Comparison of ENCODE assay signal across 8 cellular contexts in the genomic region with DNA sequence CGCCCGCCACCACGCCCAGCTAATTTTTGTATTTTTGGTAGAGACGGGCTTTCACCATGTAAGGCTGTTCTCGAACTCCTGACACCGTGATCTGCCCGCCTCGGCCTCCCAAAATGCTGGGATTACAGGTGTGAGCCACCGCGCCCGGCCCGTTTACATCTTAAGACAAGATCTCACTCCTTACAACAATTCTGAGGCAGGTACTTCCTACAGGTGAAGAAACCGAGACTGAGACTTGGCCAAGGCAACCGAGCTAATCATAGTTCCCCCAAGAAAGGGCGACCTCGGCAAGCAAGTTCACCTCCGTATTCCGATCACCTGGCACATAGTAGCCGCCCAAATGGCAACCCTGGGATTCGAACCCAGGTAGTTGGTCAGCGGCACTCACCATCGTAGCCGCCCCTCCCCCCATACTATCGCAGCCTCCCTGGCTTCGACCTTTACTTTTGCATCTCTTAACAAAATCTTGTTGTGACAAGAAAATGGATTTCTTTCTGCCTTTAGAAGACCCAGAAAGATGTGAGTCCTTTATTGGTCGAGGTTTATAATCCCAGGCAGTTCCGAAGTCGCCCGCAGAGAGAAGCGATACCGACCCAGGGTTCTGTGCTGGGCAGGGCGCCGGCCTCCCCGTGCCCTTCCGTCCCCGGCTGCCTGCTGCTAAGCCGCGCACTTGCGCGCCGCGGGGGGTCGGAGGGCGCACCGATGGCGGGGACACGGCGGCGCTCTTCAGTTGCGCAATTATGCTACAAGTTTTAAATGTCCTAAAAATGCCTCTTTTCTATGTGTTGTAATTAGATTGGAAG. TPM values are rescaled to one million over a fixed set of nuclear protein-coding genes. Genes with fewer than 3 reads are reported as not detected.
A peak's percentile ranks its signal among the peaks of the same experiment; 100 is the strongest.
DNase-seq lines count a peak whose midpoint lies in the region; ATAC-seq and TF ChIP-seq lines count a peak whose summit lies in the region.

No MANE protein-coding gene starts in this region.

- DNase-seq in HFFc6 (no peak), hepatocyte (ENCODE audit: low spot score) (no peak), SHP77 (lab: John Stamatoyannopoulos, UW) (no peak), NCI-H2107 treated with DMSO at 0.1 percent for 48 hours (lab: John Stamatoyannopoulos, UW; ENCODE audit: unreplicated experiment) (no peak), prostate gland (ENCODE audit: low spot score) (no peak), islet precursor cell (no peak)
- no peak for DNase-seq in activated CD8-positive, alpha-beta memory T cell treated with anti-CD3 and anti-CD28 coated beads, Interleukin-2, amount 10 ng/mL, durations not matched to agents 7 days and 5 days
- DNase-seq in stimulated activated effector memory CD8-positive, alpha-beta T cell treated with anti-CD3 and anti-CD28 coated beads, Interleukin-12 subunit alpha, Interleukin-12 subunit beta, amount 100 ng/mL, for 72 hours (ENCODE audit: low spot score in 2 of 2): peak in 1 of 2 donors; percentile 53

- H3K4me3 ChIP-seq in hepatocyte (no peak overlapping the region), prostate gland (peak overlapping the region in 1 of 2 donors; percentile 74)

- intact Hi-C loops in prostate gland (cut with DNase I): loop anchor here (2.0 kb wide), 1 partner anchor 254 kb away; the partner anchor contains the start of gene PLEKHM3

- H3K4me1 ChIP-seq in hepatocyte (ENCODE audit: insufficient read depth) (peaks cover 8% of the 10 kb centered on the region), prostate gland (replicated peaks) (peaks cover 9% of the 10 kb centered on the region)

- WGBS in hepatocyte (ENCODE audit: low lambda C conversion rate, missing lambda C conversion rate): 11% methylated on average over 50 of the region's 50 CpGs
- 42% methylated on average over 49 of the region's 50 CpGs for WGBS in prostate gland

- H3K9me2 ChIP-seq in hepatocyte (replicated peaks; ENCODE audit: insufficient read depth): no peaks in the 10 kb centered on the region

- H3K27ac ChIP-seq in hepatocyte (peak overlapping the region; percentile 71), prostate gland (peak overlapping the region in 1 of 2 donors; percentile 90)

- no peak for TF ChIP-seq POLR2A in prostate gland (IDR thresholded peaks at IDR 0.05)

- H3K36me3 ChIP-seq in hepatocyte (replicated peaks; ENCODE audit: insufficient read depth, low read depth) (no peaks in the 10 kb centered on the region), prostate gland (no peaks in the 10 kb centered on the region)

- CTCF ChIA-PET in activated CD8-positive, alpha-beta memory T cell treated with anti-CD3 and anti-CD28 coated beads, Interleukin-2, amount 10 ng/mL, durations not matched to agents 7 days and 5 days (lab: Charles Lee): interaction anchor here (0.8 to 1.3 kb wide), 8 partner anchors 13 to 405 kb away, joined by 3 to 5 read pairs (median 3); partner anchors contain the start of gene PLEKHM3

- peaks cover 5% of the 10 kb centered on the region for H4K20me1 ChIP-seq in hepatocyte (ENCODE audit: insufficient read depth, poor library complexity, severe bottlenecking)

- ATAC-seq in activated CD8-positive, alpha-beta memory T cell treated with anti-CD3 and anti-CD28 coated beads, Interleukin-2, amount 10 ng/mL, durations not matched to agents 7 days and 5 days: no peak
- no peak for ATAC-seq in stimulated activated effector memory CD8-positive, alpha-beta T cell treated with anti-CD3 and anti-CD28 coated beads, Interleukin-12 subunit alpha, Interleukin-12 subunit beta, amount 100 ng/mL, for 72 hours

- H3K27me3 ChIP-seq in hepatocyte (no peaks in the 10 kb centered on the region), prostate gland (replicated peaks; ENCODE audit: insufficient read depth) (no peaks in the 10 kb centered on the region)

- no peaks in the 10 kb centered on the region for H3K9me3 Mint-ChIP-seq in HFFc6
- H3K9me3 Mint-ChIP-seq in activated CD8-positive, alpha-beta memory T cell treated with anti-CD3 and anti-CD28 coated beads, Interleukin-2, amount 10 ng/mL, durations not matched to agents 7 days and 5 days (ENCODE audit: low read depth): no peaks in the 10 kb centered on the region
- H3K9me3 Mint-ChIP-seq in stimulated activated effector memory CD8-positive, alpha-beta T cell treated with anti-CD3 and anti-CD28 coated beads, Interleukin-12 subunit alpha, Interleukin-12 subunit beta, amount 100 ng/mL, for 72 hours: no peaks in the 10 kb centered on the region

- H3K9me3 ChIP-seq in hepatocyte (ENCODE audit: low read depth): no peaks in the 10 kb centered on the region
- no peaks in the 10 kb centered on the region for H3K9me3 ChIP-seq in prostate gland

- no peak for TF ChIP-seq CTCF in HFFc6 (IDR thresholded peaks at IDR 0.05)
- no peak for TF ChIP-seq CTCF in hepatocyte (IDR thresholded peaks at IDR 0.05; ENCODE audit: poor library complexity)
- no peak for TF ChIP-seq CTCF in prostate gland (IDR thresholded peaks at IDR 0.05)

- peaks cover 30% of the 10 kb centered on the region for H3K79me2 ChIP-seq in hepatocyte

- no peak overlapping the region for H3K27ac Mint-ChIP-seq in HFFc6
- no peak overlapping the region for H3K27ac Mint-ChIP-seq in activated CD8-positive, alpha-beta memory T cell treated with anti-CD3 and anti-CD28 coated beads, Interleukin-2, amount 10 ng/mL, durations not matched to agents 7 days and 5 days
- peak overlapping the region; percentile 26 for H3K27ac Mint-ChIP-seq in stimulated activated effector memory CD8-positive, alpha-beta T cell treated with anti-CD3 and anti-CD28 coated beads, Interleukin-12 subunit alpha, Interleukin-12 subunit beta, amount 100 ng/mL, for 72 hours

- H3K4me3 Mint-ChIP-seq in HFFc6: peak overlapping the region; percentile 91
- peak overlapping the region; percentile 81 for H3K4me3 Mint-ChIP-seq in activated CD8-positive, alpha-beta memory T cell treated with anti-CD3 and anti-CD28 coated beads, Interleukin-2, amount 10 ng/mL, durations not matched to agents 7 days and 5 days
- H3K4me3 Mint-ChIP-seq in stimulated activated effector memory CD8-positive, alpha-beta T cell treated with anti-CD3 and anti-CD28 coated beads, Interleukin-12 subunit alpha, Interleukin-12 subunit beta, amount 100 ng/mL, for 72 hours: peak overlapping the region; percentile 83

- peak overlapping the region; percentile 96 for H3K4me2 ChIP-seq in hepatocyte

- H3K4me1 Mint-ChIP-seq in HFFc6 (ENCODE audit: low read depth): peaks cover 20% of the 10 kb centered on the region
- peaks cover 31% of the 10 kb centered on the region for H3K4me1 Mint-ChIP-seq in activated CD8-positive, alpha-beta memory T cell treated with anti-CD3 and anti-CD28 coated beads, Interleukin-2, amount 10 ng/mL, durations not matched to agents 7 days and 5 days
- H3K4me1 Mint-ChIP-seq in stimulated activated effector memory CD8-positive, alpha-beta T cell treated with anti-CD3 and anti-CD28 coated beads, Interleukin-12 subunit alpha, Interleukin-12 subunit beta, amount 100 ng/mL, for 72 hours: peaks cover 29% of the 10 kb centered on the region

- no peaks in the 10 kb centered on the region for H3K36me3 Mint-ChIP-seq in HFFc6 (ENCODE audit: low read depth)
- peaks cover 3% of the 10 kb centered on the region for H3K36me3 Mint-ChIP-seq in activated CD8-positive, alpha-beta memory T cell treated with anti-CD3 and anti-CD28 coated beads, Interleukin-2, amount 10 ng/mL, durations not matched to agents 7 days and 5 days
- peaks cover 8% of the 10 kb centered on the region for H3K36me3 Mint-ChIP-seq in stimulated activated effector memory CD8-positive, alpha-beta T cell treated with anti-CD3 and anti-CD28 coated beads, Interleukin-12 subunit alpha, Interleukin-12 subunit beta, amount 100 ng/mL, for 72 hours

- H3K27me3 Mint-ChIP-seq in HFFc6 (ENCODE audit: insufficient read depth): peaks cover 6% of the 10 kb centered on the region; the same call in 1 of the 2 replicates
- peaks cover 54% of the 10 kb centered on the region for H3K27me3 Mint-ChIP-seq in activated CD8-positive, alpha-beta memory T cell treated with anti-CD3 and anti-CD28 coated beads, Interleukin-2, amount 10 ng/mL, durations not matched to agents 7 days and 5 days

- H2AFZ ChIP-seq in hepatocyte: peak overlapping the region; percentile 15

RNA-seq across cellular contexts. Expression of gene FZD5, which starts 1.1 kb away (rescaled TPM):
- 1 to 10 TPM in 4 of 6 experiments, under 1 TPM in 2; 0.64 to 1.4 (median 1.2) TPM for total RNA-seq in HFFc6 (2021; fragmentation: NEBNext Ultra II Directional; extraction: Animal tissue kit (Norgen Biotek cat#: 25700))
- under 1 TPM; 0.42 to 0.50 TPM for total RNA-seq in activated CD8-positive, alpha-beta memory T cell treated with anti-CD3 and anti-CD28 coated beads, Interleukin-2, amount 10 ng/mL, durations not matched to agents 7 days and 5 days
- 43.3 and 47.2 TPM in 2 replicates for total RNA-seq in hepatocyte
- 14.4 and 16.8 TPM in 2 replicates for polyA plus RNA-seq in hepatocyte
- total RNA-seq in prostate gland: 10 to 100 TPM in 1 of 2 donors, 1 to 10 TPM in 1; 9.1 to 32.7 TPM

RNA-seq across cellular contexts. Expression of gene CCNYL1, which starts 59.4 kb away (rescaled TPM):
- 10 to 100 TPM; 13.3 to 21.7 (median 17.5) TPM for total RNA-seq in HFFc6 (2021; fragmentation: NEBNext Ultra II Directional; extraction: Animal tissue kit (Norgen Biotek cat#: 25700))
- 1 to 10 TPM; 5.8 to 5.9 TPM for total RNA-seq in activated CD8-positive, alpha-beta memory T cell treated with anti-CD3 and anti-CD28 coated beads, Interleukin-2, amount 10 ng/mL, durations not matched to agents 7 days and 5 days
- total RNA-seq in hepatocyte (10.3 and 17.6 TPM in 2 replicates), prostate gland (1 to 10 TPM; 5.7 to 9.7 TPM)
- 12.0 and 13.7 TPM in 2 replicates for polyA plus RNA-seq in hepatocyte

Comparison
In these comparisons a context has a peak if more than half of its experiments do, and no peak if none do; other contexts are left out.
1. RNA of gene FZD5, which starts 1.1 kb away (total RNA-seq): 43.3 to 47.2 TPM in hepatocyte and 9.1 to 32.7 TPM in prostate gland; 0.64 to 1.4 TPM in HFFc6 and 0.42 to 0.50 TPM in activated CD8-positive, alpha-beta memory T cell treated with anti-CD3 and anti-CD28 coated beads, Interleukin-2, amount 10 ng/mL, durations not matched to agents 7 days and 5 days; every median in the first group is over 4 times any median in the second.
2. Peak in every context shown above with its lines, with median percentiles within 50 percentile points of each other: H3K4me3 Mint-ChIP-seq.